In the genomic region with DNA sequence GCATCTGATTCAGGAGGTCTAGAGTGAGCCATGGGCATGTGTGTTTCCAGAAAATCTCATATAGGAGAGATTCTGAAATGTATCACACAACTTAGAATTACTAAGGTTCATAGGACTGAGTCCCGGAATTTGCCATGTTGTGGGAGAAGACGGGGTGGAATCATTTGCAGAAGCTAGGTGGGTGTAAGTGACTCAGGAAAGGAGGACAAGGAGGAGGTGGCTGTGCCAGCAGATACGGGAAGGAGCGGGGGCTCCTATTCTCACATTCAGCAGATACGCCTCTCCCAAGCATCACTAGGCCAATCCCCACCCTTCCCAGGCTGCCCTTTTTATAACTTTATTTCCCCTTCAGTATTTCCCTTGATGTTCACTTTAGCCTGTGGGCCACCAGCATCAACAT, we compare ENCODE assay signal across 1 cellular context.
TF ChIP-seq lines count a peak whose summit lies in the region.

No MANE protein-coding gene starts in this region.

TF ChIP-seq in GM23338, 12 proteins besides CTCF, POLR2A, EP300 and RAD21 (continued from another document):
- TF ChIP-seq, protein P1, sequence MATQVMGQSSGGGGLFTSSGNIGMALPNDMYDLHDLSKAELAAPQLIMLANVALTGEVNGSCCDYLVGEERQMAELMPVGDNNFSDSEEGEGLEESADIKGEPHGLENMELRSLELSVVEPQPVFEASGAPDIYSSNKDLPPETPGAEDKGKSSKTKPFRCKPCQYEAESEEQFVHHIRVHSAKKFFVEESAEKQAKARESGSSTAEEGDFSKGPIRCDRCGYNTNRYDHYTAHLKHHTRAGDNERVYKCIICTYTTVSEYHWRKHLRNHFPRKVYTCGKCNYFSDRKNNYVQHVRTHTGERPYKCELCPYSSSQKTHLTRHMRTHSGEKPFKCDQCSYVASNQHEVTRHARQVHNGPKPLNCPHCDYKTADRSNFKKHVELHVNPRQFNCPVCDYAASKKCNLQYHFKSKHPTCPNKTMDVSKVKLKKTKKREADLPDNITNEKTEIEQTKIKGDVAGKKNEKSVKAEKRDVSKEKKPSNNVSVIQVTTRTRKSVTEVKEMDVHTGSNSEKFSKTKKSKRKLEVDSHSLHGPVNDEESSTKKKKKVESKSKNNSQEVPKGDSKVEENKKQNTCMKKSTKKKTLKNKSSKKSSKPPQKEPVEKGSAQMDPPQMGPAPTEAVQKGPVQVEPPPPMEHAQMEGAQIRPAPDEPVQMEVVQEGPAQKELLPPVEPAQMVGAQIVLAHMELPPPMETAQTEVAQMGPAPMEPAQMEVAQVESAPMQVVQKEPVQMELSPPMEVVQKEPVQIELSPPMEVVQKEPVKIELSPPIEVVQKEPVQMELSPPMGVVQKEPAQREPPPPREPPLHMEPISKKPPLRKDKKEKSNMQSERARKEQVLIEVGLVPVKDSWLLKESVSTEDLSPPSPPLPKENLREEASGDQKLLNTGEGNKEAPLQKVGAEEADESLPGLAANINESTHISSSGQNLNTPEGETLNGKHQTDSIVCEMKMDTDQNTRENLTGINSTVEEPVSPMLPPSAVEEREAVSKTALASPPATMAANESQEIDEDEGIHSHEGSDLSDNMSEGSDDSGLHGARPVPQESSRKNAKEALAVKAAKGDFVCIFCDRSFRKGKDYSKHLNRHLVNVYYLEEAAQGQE (IDR thresholded peaks at IDR 0.05; ENCODE audit: unreplicated experiment) = no peak
- no peak for TF ChIP-seq STAT1 (IDR thresholded peaks at IDR 0.05; ENCODE audit: unreplicated experiment)
